In the genomic region with DNA sequence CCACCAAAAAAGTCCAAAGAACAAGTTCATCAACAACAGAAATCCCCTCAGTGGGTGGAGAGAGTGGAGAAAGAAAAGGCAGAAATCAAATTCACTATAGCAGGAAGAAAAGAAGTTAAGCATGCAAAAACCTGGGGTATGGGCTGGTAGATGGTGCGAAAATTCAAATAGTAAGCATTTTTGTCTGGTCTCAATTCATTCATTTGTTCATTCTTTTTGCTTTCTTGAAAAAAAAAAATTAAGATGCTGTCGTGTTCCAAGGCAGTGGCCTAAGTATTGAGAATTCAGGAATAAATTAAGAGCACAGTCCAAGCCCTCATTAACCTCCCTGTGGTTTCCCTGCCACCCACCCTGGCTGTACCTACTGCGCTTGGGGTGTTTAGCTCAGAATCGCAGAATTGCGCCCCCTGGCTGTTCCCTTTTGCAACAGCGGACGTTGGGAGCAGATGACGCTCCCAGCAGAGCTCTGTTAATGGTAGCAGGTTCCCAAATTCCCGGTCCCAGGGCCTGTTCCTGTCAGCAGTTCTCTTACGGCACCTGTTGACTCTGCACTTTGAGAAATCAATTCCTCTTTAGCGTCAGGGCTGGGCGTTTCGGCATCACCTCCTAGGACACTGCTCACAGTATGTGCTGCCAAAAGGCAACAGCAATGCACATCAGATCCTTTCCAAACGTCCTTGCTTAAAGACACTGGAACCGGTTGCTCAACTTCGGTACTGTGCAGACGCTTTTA, we compare ENCODE assay signal across 8 cellular contexts. TPM values are rescaled to one million over a fixed set of nuclear protein-coding genes. Genes with fewer than 3 reads are reported as not detected.
DNase-seq lines count a peak whose midpoint lies in the region; ATAC-seq, FAIRE-seq and TF ChIP-seq lines count a peak whose summit lies in the region.

No MANE protein-coding gene starts in this region.

- ATAC-seq in right lobe of liver: peak; percentile 81 to 91 (median 84)
- ATAC-seq in HG03196 (IDR thresholded peaks at IDR 0.05; ENCODE audit: unreplicated experiment): no peak
- no peak for ATAC-seq in HG03135 (IDR thresholded peaks at IDR 0.05; ENCODE audit: unreplicated experiment)

- 38% methylated on average over 11 of the region's 17 CpGs for WGBS in right lobe of liver (ENCODE audit: insufficient coverage, low coverage, low lambda C conversion rate, missing lambda C conversion rate)

- DNase-seq in D721Med (ENCODE audit: insufficient read length, low spot score): no peak
- peak; percentile 38 for DNase-seq in activated T-helper 1 cell treated with Interleukin-2 at 50 U/mL for 16 hours (ENCODE audit: low read depth)
- peak; percentile 66 to 91 (median 87) for DNase-seq in right lobe of liver
- DNase-seq in uterus: no peak
- no peak for DNase-seq in putamen (ENCODE audit: low spot score)

- TF ChIP-seq CTCF in D721Med (IDR thresholded peaks at IDR 0.05; ENCODE audit: insufficient read depth, missing control alignments) (peak; percentile 19), LNCAP (IDR thresholded peaks at IDR 0.05) (peak; percentile 26; the same call in 1 of the 2 replicates), right lobe of liver (IDR thresholded peaks at IDR 0.05) (peak; percentile 65 to 81 (median 72)), uterus (IDR thresholded peaks at IDR 0.05) (peak in 1 of 4 experiments; percentile 11)

- H3K4me3 ChIP-seq in right lobe of liver: no peak overlapping the region
- H3K4me3 ChIP-seq in uterus: no peak overlapping the region

- intact Hi-C loops in right lobe of liver (cut with DNase I) (no loop called here), uterus (cut with DNase I; ENCODE audit: low total_unique reads) (no loop called here)

- H3K4me1 ChIP-seq in right lobe of liver (peaks cover 0 to 53% (median 9%) of the 10 kb centered on the region in 4 donors), uterus (no peaks in the 10 kb centered on the region)

- H3K27me3 ChIP-seq in right lobe of liver: no peaks in the 10 kb centered on the region
- H3K27me3 ChIP-seq in uterus: no peaks in the 10 kb centered on the region

- TF ChIP-seq POLR2A in right lobe of liver (IDR thresholded peaks at IDR 0.05): no peak
- no peak for TF ChIP-seq POLR2A in uterus (IDR thresholded peaks at IDR 0.05)

- H3K9me3 ChIP-seq in right lobe of liver (no peaks in the 10 kb centered on the region), uterus (no peaks in the 10 kb centered on the region)

- no peaks in the 10 kb centered on the region for H3K36me3 ChIP-seq in right lobe of liver
- no peaks in the 10 kb centered on the region for H3K36me3 ChIP-seq in uterus

- FAIRE-seq in D721Med (lab: Jason Lieb, UNC): no peak

- peak overlapping the region in 1 of 3 donors; percentile 90 for H3K27ac ChIP-seq in right lobe of liver
- no peak overlapping the region for H3K27ac ChIP-seq in uterus

RNA-seq across cellular contexts. Expression of a gene that starts 34.0 kb away (rescaled TPM):
- total RNA-seq in right lobe of liver (10 to 100 TPM in 3 of 6 experiments, 1 to 10 TPM in 3; 5.0 to 16.1 (median 8.3) TPM), uterus (10 to 100 TPM in 3 of 4 donors, 1 to 10 TPM in 1; 2.9 to 34.3 (median 19.2) TPM)

Comparison
In these comparisons a context has a peak if more than half of its experiments do, and no peak if none do; other contexts are left out.
1. DNase-seq: peak in activated T-helper 1 cell treated with Interleukin-2 at 50 U/mL for 16 hours (single experiment) and right lobe of liver (3 of 3); none in D721Med (single experiment), uterus (0 of 2) and putamen (single experiment).
2. ATAC-seq: peak in right lobe of liver (4 of 4); none in HG03196 (single experiment) and HG03135 (single experiment).